In the genomic region with DNA sequence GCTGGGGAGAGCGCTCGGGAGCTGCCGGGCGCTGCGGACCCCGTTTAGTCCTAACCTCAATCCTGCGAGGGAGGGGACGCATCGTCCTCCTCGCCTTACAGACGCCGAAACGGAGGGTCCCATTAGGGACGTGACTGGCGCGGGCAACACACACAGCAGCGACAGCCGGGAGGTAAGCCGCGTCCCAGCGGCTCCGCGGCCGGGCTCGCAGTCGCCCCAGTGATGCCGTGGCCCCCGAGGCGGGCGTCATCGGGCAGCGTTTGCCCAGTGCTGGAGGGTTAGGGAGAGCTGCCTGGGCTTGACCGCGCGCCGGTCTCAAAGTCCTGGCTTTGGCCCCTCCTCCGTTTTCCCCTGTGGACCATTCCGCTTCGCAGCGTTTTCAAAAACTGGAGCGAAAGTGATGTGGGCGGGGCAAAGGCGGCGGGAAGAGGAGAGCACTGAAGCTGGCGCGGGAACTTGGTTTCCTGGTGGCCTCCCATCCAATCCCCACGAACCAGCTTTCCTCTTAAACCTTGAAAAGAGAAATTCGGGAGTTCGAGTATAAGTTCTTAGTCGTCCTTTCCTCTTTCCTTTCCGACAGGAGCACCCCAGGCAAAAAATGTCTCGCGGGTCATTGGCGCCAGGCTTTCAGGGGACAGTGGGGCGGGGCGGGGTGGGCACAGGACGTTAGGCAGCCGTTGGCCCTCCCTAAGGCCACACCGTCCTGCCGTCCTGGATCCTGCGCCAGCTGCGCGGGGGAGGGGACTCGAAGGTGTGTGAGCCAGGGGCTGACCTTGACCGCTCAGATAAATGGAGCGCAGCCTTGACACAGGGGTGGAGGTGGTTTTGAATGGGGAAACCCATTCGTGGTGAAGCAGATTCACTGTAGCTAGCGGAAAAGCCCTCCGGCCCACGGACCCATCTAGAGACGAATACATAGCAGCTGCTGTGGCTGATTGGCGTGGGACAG, we compare ENCODE assay signal across 1 cellular context.
A peak's percentile ranks its signal among the peaks of the same experiment; 100 is the strongest.
TF ChIP-seq lines count a peak whose summit lies in the region.

No MANE protein-coding gene starts in this region.

TF ChIP-seq in K562, 482 proteins besides CTCF, POLR2A, EP300 and RAD21 (continued from another document and continues in another):
- TF ChIP-seq, protein P1, sequence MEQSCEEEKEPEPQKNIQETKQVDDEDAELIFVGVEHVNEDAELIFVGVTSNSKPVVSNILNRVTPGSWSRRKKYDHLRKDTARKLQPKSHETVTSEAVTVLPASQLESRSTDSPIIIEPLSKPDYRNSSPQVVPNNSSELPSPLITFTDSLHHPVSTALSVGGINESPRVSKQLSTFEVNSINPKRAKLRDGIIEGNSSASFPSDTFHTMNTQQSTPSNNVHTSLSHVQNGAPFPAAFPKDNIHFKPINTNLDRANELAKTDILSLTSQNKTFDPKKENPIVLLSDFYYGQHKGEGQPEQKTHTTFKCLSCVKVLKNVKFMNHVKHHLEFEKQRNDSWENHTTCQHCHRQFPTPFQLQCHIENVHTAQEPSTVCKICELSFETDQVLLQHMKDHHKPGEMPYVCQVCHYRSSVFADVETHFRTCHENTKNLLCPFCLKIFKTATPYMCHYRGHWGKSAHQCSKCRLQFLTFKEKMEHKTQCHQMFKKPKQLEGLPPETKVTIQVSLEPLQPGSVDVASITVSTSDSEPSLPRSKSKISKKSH (CRISPR knock-in tag; IDR thresholded peaks at IDR 0.05), result no peak
- TF ChIP-seq ZNF232 (CRISPR knock-in tag; IDR thresholded peaks at IDR 0.05), result no peak
- no peak for TF ChIP-seq ZNF316 (IDR thresholded peaks at IDR 0.05)
- TF ChIP-seq, protein P2, sequence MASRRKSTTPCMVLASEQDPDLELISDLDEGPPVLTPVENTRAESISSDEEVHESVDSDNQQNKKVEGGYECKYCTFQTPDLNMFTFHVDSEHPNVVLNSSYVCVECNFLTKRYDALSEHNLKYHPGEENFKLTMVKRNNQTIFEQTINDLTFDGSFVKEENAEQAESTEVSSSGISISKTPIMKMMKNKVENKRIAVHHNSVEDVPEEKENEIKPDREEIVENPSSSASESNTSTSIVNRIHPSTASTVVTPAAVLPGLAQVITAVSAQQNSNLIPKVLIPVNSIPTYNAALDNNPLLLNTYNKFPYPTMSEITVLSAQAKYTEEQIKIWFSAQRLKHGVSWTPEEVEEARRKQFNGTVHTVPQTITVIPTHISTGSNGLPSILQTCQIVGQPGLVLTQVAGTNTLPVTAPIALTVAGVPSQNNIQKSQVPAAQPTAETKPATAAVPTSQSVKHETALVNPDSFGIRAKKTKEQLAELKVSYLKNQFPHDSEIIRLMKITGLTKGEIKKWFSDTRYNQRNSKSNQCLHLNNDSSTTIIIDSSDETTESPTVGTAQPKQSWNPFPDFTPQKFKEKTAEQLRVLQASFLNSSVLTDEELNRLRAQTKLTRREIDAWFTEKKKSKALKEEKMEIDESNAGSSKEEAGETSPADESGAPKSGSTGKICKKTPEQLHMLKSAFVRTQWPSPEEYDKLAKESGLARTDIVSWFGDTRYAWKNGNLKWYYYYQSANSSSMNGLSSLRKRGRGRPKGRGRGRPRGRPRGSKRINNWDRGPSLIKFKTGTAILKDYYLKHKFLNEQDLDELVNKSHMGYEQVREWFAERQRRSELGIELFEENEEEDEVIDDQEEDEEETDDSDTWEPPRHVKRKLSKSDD (conservative IDR thresholded peaks at IDR 0.05; ENCODE audit: low read length), result no peak
- TF ChIP-seq FOXJ3 (CRISPR knock-in tag; IDR thresholded peaks at IDR 0.05), result no peak
- no peak for TF ChIP-seq SETDB1 (IDR thresholded peaks at IDR 0.05; ENCODE audit: low read length)
- TF ChIP-seq ILK (tag; IDR thresholded peaks at IDR 0.05; ENCODE audit: borderline replicate concordance, low read depth), result no peak
- TF ChIP-seq, protein P3, sequence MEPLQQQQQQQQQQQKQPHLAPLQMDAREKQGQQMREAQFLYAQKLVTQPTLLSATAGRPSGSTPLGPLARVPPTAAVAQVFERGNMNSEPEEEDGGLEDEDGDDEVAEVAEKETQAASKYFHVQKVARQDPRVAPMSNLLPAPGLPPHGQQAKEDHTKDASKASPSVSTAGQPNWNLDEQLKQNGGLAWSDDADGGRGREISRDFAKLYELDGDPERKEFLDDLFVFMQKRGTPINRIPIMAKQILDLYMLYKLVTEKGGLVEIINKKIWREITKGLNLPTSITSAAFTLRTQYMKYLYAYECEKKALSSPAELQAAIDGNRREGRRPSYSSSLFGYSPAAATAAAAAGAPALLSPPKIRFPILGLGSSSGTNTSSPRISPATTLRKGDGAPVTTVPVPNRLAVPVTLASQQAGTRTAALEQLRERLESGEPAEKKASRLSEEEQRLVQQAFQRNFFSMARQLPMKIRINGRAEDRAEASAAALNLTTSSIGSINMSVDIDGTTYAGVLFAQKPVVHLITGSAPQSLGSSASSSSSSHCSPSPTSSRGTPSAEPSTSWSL (CRISPR knock-in tag; IDR thresholded peaks at IDR 0.05; ENCODE audit: borderline replicate concordance), result no peak
- no peak; a peak in 1 of 4 replicates for TF ChIP-seq FOXA3 (CRISPR knock-in tag; conservative IDR thresholded peaks at IDR 0.05 in 1 of 2, IDR thresholded peaks at IDR 0.05 in 1 of 2)
- TF ChIP-seq, protein P4, sequence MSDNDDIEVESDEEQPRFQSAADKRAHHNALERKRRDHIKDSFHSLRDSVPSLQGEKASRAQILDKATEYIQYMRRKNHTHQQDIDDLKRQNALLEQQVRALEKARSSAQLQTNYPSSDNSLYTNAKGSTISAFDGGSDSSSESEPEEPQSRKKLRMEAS (CRISPR knock-in tag; IDR thresholded peaks at IDR 0.05), result peak; percentile 29; the same call in 1 of the 2 replicates
- no peak for TF ChIP-seq HNRNPH1 (optimal IDR thresholded peaks at IDR 0.05; ENCODE audit: low read depth, low read length)
- no peak for TF ChIP-seq ZFP30 (CRISPR knock-in tag; IDR thresholded peaks at IDR 0.05; ENCODE audit: borderline replicate concordance)
- TF ChIP-seq CREM (IDR thresholded peaks at IDR 0.05; ENCODE audit: low read depth), result peak; percentile 91
- no peak for TF ChIP-seq GTF2A2 (tag; IDR thresholded peaks at IDR 0.05)
- no peak for TF ChIP-seq SREBF2 (CRISPR knock-in tag; IDR thresholded peaks at IDR 0.05)
- TF ChIP-seq, protein P5, sequence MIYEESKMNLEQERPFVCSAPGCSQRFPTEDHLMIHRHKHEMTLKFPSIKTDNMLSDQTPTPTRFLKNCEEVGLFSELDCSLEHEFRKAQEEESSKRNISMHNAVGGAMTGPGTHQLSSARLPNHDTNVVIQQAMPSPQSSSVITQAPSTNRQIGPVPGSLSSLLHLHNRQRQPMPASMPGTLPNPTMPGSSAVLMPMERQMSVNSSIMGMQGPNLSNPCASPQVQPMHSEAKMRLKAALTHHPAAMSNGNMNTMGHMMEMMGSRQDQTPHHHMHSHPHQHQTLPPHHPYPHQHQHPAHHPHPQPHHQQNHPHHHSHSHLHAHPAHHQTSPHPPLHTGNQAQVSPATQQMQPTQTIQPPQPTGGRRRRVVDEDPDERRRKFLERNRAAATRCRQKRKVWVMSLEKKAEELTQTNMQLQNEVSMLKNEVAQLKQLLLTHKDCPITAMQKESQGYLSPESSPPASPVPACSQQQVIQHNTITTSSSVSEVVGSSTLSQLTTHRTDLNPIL (CRISPR knock-in tag; IDR thresholded peaks at IDR 0.05), result no peak
- TF ChIP-seq, protein P6, sequence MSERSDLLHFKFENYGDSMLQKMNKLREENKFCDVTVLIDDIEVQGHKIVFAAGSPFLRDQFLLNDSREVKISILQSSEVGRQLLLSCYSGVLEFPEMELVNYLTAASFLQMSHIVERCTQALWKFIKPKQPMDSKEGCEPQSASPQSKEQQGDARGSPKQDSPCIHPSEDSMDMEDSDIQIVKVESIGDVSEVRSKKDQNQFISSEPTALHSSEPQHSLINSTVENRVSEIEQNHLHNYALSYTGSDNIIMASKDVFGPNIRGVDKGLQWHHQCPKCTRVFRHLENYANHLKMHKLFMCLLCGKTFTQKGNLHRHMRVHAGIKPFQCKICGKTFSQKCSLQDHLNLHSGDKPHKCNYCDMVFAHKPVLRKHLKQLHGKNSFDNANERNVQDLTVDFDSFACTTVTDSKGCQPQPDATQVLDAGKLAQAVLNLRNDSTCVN (CRISPR knock-in tag; IDR thresholded peaks at IDR 0.05), result no peak
- TF ChIP-seq SMARCE1 (IDR thresholded peaks at IDR 0.05), result no peak; the same call in 1 of the 2 replicates
- TF ChIP-seq, protein P7, sequence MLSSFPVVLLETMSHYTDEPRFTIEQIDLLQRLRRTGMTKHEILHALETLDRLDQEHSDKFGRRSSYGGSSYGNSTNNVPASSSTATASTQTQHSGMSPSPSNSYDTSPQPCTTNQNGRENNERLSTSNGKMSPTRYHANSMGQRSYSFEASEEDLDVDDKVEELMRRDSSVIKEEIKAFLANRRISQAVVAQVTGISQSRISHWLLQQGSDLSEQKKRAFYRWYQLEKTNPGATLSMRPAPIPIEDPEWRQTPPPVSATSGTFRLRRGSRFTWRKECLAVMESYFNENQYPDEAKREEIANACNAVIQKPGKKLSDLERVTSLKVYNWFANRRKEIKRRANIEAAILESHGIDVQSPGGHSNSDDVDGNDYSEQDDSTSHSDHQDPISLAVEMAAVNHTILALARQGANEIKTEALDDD (IDR thresholded peaks at IDR 0.05), result no peak
- TF ChIP-seq MAFG (tag; conservative IDR thresholded peaks at IDR 0.05), result no peak
- no peak for TF ChIP-seq JUNB (CRISPR knock-in tag; conservative IDR thresholded peaks at IDR 0.05)
- TF ChIP-seq, protein P8, sequence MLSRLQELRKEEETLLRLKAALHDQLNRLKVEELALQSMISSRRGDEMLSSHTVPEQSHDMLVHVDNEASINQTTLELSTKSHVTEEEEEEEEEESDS (CRISPR knock-in tag; IDR thresholded peaks at IDR 0.05), result no peak
- 0 out of 4 replicates have a peak, but pooled peaks of 1 of the 2 experiments have one; percentile 69 for TF ChIP-seq TEAD1 (CRISPR knock-in tag; IDR thresholded peaks at IDR 0.05)
- no peak for TF ChIP-seq IRF2 (CRISPR knock-in tag; IDR thresholded peaks at IDR 0.05)
- TF ChIP-seq ZNF23 (CRISPR knock-in tag; IDR thresholded peaks at IDR 0.05), result no peak; the same call in 1 of the 2 replicates
- TF ChIP-seq SP1 (CRISPR knock-in tag; IDR thresholded peaks at IDR 0.05), result peak; percentile 67
- peak; percentile 92 for TF ChIP-seq CREB1 (IDR thresholded peaks at IDR 0.05)
- peak; percentile 91 for TF ChIP-seq CREB1 (CRISPR knock-in tag; IDR thresholded peaks at IDR 0.05)
- TF ChIP-seq NELFE (IDR thresholded peaks at IDR 0.05; ENCODE audit: insufficient read depth, insufficient read length), result no peak
- TF ChIP-seq CHD1 (IDR thresholded peaks at IDR 0.05; ENCODE audit: low read length), result peak; percentile 75
- no peak for TF ChIP-seq ZNF699 (CRISPR knock-in tag; IDR thresholded peaks at IDR 0.05; ENCODE audit: insufficient replicate concordance)
- TF ChIP-seq ZNF696 (CRISPR knock-in tag; conservative IDR thresholded peaks at IDR 0.05), result no peak
- no peak for TF ChIP-seq MIER1 (IDR thresholded peaks at IDR 0.05; ENCODE audit: low read depth)
- TF ChIP-seq, protein P9, sequence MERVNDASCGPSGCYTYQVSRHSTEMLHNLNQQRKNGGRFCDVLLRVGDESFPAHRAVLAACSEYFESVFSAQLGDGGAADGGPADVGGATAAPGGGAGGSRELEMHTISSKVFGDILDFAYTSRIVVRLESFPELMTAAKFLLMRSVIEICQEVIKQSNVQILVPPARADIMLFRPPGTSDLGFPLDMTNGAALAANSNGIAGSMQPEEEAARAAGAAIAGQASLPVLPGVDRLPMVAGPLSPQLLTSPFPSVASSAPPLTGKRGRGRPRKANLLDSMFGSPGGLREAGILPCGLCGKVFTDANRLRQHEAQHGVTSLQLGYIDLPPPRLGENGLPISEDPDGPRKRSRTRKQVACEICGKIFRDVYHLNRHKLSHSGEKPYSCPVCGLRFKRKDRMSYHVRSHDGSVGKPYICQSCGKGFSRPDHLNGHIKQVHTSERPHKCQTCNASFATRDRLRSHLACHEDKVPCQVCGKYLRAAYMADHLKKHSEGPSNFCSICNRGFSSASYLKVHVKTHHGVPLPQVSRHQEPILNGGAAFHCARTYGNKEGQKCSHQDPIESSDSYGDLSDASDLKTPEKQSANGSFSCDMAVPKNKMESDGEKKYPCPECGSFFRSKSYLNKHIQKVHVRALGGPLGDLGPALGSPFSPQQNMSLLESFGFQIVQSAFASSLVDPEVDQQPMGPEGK (CRISPR knock-in tag; IDR thresholded peaks at IDR 0.05; ENCODE audit: borderline replicate concordance), result no peak
- peak; percentile 68; the same call in 1 of the 2 replicates for TF ChIP-seq ZNF717 (CRISPR knock-in tag; IDR thresholded peaks at IDR 0.05)
- TF ChIP-seq ZNF239 (CRISPR knock-in tag; IDR thresholded peaks at IDR 0.05), result no peak
- peak; percentile 45 for TF ChIP-seq SMAD1 (IDR thresholded peaks at IDR 0.05; ENCODE audit: low read depth, low read length, partially characterized antibody)
- TF ChIP-seq MAZ (CRISPR knock-in tag; conservative IDR thresholded peaks at IDR 0.05 in 1 of 2, IDR thresholded peaks at IDR 0.05 in 1 of 2), result peak in 1 of 2 experiments; percentile 84; a peak in 3 of 4 replicates
- TF ChIP-seq ZNF224 (CRISPR knock-in tag; IDR thresholded peaks at IDR 0.05), result 0 out of 2 replicates have a peak, but pooled peaks have one; percentile 1
- 0 out of 2 replicates have a peak, but pooled peaks have one; percentile 53 for TF ChIP-seq HIVEP1 (CRISPR knock-in tag; IDR thresholded peaks at IDR 0.05)
- TF ChIP-seq FIP1L1 (IDR thresholded peaks at IDR 0.05; ENCODE audit: low read depth, low read length, poor library complexity, severe bottlenecking), result no peak
- no peak for TF ChIP-seq TAL1 (IDR thresholded peaks at IDR 0.05)
- TF ChIP-seq ETS2 (tag; IDR thresholded peaks at IDR 0.05; ENCODE audit: borderline replicate concordance, poor library complexity, severe bottlenecking), result no peak
- TF ChIP-seq, protein P10, sequence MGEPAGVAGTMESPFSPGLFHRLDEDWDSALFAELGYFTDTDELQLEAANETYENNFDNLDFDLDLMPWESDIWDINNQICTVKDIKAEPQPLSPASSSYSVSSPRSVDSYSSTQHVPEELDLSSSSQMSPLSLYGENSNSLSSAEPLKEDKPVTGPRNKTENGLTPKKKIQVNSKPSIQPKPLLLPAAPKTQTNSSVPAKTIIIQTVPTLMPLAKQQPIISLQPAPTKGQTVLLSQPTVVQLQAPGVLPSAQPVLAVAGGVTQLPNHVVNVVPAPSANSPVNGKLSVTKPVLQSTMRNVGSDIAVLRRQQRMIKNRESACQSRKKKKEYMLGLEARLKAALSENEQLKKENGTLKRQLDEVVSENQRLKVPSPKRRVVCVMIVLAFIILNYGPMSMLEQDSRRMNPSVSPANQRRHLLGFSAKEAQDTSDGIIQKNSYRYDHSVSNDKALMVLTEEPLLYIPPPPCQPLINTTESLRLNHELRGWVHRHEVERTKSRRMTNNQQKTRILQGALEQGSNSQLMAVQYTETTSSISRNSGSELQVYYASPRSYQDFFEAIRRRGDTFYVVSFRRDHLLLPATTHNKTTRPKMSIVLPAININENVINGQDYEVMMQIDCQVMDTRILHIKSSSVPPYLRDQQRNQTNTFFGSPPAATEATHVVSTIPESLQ (CRISPR knock-in tag; IDR thresholded peaks at IDR 0.05), result no peak; the same call in 1 of the 2 replicates
- TF ChIP-seq RUNX1 (IDR thresholded peaks at IDR 0.05; ENCODE audit: low read depth), result no peak
- no peak for TF ChIP-seq RBM17 (IDR thresholded peaks at IDR 0.05; ENCODE audit: borderline replicate concordance, low read depth, low read length)
- TF ChIP-seq SREBF1 (IDR thresholded peaks at IDR 0.05; ENCODE audit: borderline replicate concordance, low read depth, low read length), result no peak
- TF ChIP-seq, protein P11, sequence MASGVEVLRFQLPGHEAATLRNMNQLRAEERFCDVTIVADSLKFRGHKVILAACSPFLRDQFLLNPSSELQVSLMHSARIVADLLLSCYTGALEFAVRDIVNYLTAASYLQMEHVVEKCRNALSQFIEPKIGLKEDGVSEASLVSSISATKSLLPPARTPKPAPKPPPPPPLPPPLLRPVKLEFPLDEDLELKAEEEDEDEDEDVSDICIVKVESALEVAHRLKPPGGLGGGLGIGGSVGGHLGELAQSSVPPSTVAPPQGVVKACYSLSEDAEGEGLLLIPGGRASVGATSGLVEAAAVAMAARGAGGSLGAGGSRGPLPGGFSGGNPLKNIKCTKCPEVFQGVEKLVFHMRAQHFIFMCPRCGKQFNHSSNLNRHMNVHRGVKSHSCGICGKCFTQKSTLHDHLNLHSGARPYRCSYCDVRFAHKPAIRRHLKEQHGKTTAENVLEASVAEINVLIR (CRISPR knock-in tag; IDR thresholded peaks at IDR 0.05), result peak; percentile 66; the same call in 1 of the 2 replicates
